ENCODE assay signal across 12 cellular contexts in genomic region chr14:68771631-68772030, GRCh38. TPM values are rescaled to one million over a fixed set of nuclear protein-coding genes. Genes with fewer than 3 reads are reported as not detected.
DNase-seq lines count a peak whose midpoint lies in the region; ATAC-seq and TF ChIP-seq lines count a peak whose summit lies in the region.
"Had no signal": no experiment of that assay in that cellular context is flagged by ENCODE, and none has a peak within 500 bp of the region (broad histone marks: within the 10 kb centered on the region; RNA-seq: fewer than 3 reads in every experiment).

No MANE protein-coding gene starts in this region.

- ATAC-seq in left cardiac atrium (peak; percentile 61 to 73), gastrocnemius medialis (no peak), GM18873 (IDR thresholded peaks at IDR 0.05; ENCODE audit: low FRiP score, unreplicated experiment) (no peak), GM19395 (IDR thresholded peaks at IDR 0.05; ENCODE audit: unreplicated experiment) (no peak), GM18870 (IDR thresholded peaks at IDR 0.05; ENCODE audit: unreplicated experiment) (no peak)

- in situ Hi-C loops in KBM-7 (cut with MboI; ENCODE audit: low pct_unique_long_range_greater_than_20kb, low sequenced_read_pairs) (no loop called here), gastrocnemius medialis (cut with MboI; ENCODE audit: low sequenced_read_pairs in 4 of 4) (no loop called here)

- DNase-seq in KBM-7, result peak; percentile 67
- no peak for DNase-seq in activated T-helper 2 cell treated with anti-CD3 and anti-CD28 coated beads, Interferon-gamma antibody, Interleukin-2, Interleukin-4, amounts not matched to agents 10 μg/mL and 5 μg/mL and 100 μg/mL, durations not matched to agents 14 hours and 24 hours and 36 hours (ENCODE audit: low spot score)
- DNase-seq in left cardiac atrium, result peak; percentile 65
- DNase-seq in gastrocnemius medialis, result peak in 1 of 2 donors; percentile 23
- DNase-seq in GM19238 (ENCODE audit: insufficient read length, low spot score), result no peak
- DNase-seq: small intestine had no signal

- H3K36me3 Mint-ChIP-seq in activated T-helper 2 cell treated with anti-CD3 and anti-CD28 coated beads, Interferon-gamma antibody, Interleukin-2, Interleukin-4, amounts not matched to agents 10 μg/mL and 5 μg/mL and 100 μg/mL, durations not matched to agents 14 hours and 24 hours and 36 hours (ENCODE audit: low read depth), result peaks cover 12% of the 10 kb centered on the region

- peak overlapping the region; percentile 41 to 75 (median 68) for H3K27ac ChIP-seq in gastrocnemius medialis
- H3K27ac ChIP-seq: epithelial cell of prostate had no signal

- peaks cover 23% of the 10 kb centered on the region for H3K4me1 Mint-ChIP-seq in activated T-helper 2 cell treated with anti-CD3 and anti-CD28 coated beads, Interferon-gamma antibody, Interleukin-2, Interleukin-4, amounts not matched to agents 10 μg/mL and 5 μg/mL and 100 μg/mL, durations not matched to agents 14 hours and 24 hours and 36 hours (ENCODE audit: low read depth)

- H3K4me3 Mint-ChIP-seq in activated T-helper 2 cell treated with anti-CD3 and anti-CD28 coated beads, Interferon-gamma antibody, Interleukin-2, Interleukin-4, amounts not matched to agents 10 μg/mL and 5 μg/mL and 100 μg/mL, durations not matched to agents 14 hours and 24 hours and 36 hours (ENCODE audit: low read depth), result no peak overlapping the region
- H3K4me3 Mint-ChIP-seq: memory B cell had no signal

- peaks cover 9% of the 10 kb centered on the region for H3K9me3 Mint-ChIP-seq in activated T-helper 2 cell treated with anti-CD3 and anti-CD28 coated beads, Interferon-gamma antibody, Interleukin-2, Interleukin-4, amounts not matched to agents 10 μg/mL and 5 μg/mL and 100 μg/mL, durations not matched to agents 14 hours and 24 hours and 36 hours

- no peak for TF ChIP-seq POLR2A in gastrocnemius medialis (IDR thresholded peaks at IDR 0.05)

- intact Hi-C loops in activated T-helper 2 cell treated with anti-CD3 and anti-CD28 coated beads, Interferon-gamma antibody, Interleukin-2, Interleukin-4, amounts not matched to agents 10 μg/mL and 5 μg/mL and 100 μg/mL, durations not matched to agents 14 hours and 24 hours and 36 hours (cut with micrococcal nuclease), result no loop called here
- intact Hi-C loops in left cardiac atrium (cut with DNase I) (no loop called here), gastrocnemius medialis (cut with DNase I; ENCODE audit: low total_unique reads) (no loop called here)

- H3K36me3 ChIP-seq in gastrocnemius medialis, result no peaks in the 10 kb centered on the region
- H3K36me3 ChIP-seq: HAP-1 had no signal

- no peaks in the 10 kb centered on the region for H3K9me3 ChIP-seq in gastrocnemius medialis
- H3K9me3 ChIP-seq: HAP-1 had no signal

- no peaks in the 10 kb centered on the region for H3K27me3 ChIP-seq in gastrocnemius medialis

- H3K27ac Mint-ChIP-seq in activated T-helper 2 cell treated with anti-CD3 and anti-CD28 coated beads, Interferon-gamma antibody, Interleukin-2, Interleukin-4, amounts not matched to agents 10 μg/mL and 5 μg/mL and 100 μg/mL, durations not matched to agents 14 hours and 24 hours and 36 hours, result peak overlapping the region; percentile 68

- no peaks in the 10 kb centered on the region for H3K27me3 Mint-ChIP-seq in activated T-helper 2 cell treated with anti-CD3 and anti-CD28 coated beads, Interferon-gamma antibody, Interleukin-2, Interleukin-4, amounts not matched to agents 10 μg/mL and 5 μg/mL and 100 μg/mL, durations not matched to agents 14 hours and 24 hours and 36 hours (ENCODE audit: low read depth)
- H3K27me3 Mint-ChIP-seq: memory B cell had no signal

- peaks cover 3 to 12% of the 10 kb centered on the region in 2 donors for H3K4me1 ChIP-seq in gastrocnemius medialis
- H3K4me1 ChIP-seq: HAP-1 had no signal

- TF ChIP-seq CTCF in gastrocnemius medialis (IDR thresholded peaks at IDR 0.05 in 4 of 5, conservative IDR thresholded peaks at IDR 0.05 in 1 of 5), result no peak

- no peak overlapping the region for H3K4me3 ChIP-seq in gastrocnemius medialis
- H3K4me3 ChIP-seq: HAP-1 had no signal

RNA-seq across cellular contexts. Expression of gene ZFP36L1, which starts 21.2 kb away (rescaled TPM):
- total RNA-seq in activated T-helper 2 cell treated with anti-CD3 and anti-CD28 coated beads, Interferon-gamma antibody, Interleukin-2, Interleukin-4, amounts not matched to agents 10 μg/mL and 5 μg/mL and 100 μg/mL, durations not matched to agents 14 hours and 24 hours and 36 hours, result 70.0 and 73.4 TPM in 2 replicates
- 100 to 1,000 TPM in 1 of 2 donors, 10 to 100 TPM in 1; 89.6 to 105 TPM for total RNA-seq in left cardiac atrium
- 100 to 1,000 TPM in 3 of 4 donors, 10 to 100 TPM in 1; 60.2 to 196 (median 125) TPM for total RNA-seq in gastrocnemius medialis

Comparison
In these comparisons a context has a peak if more than half of its experiments do, and no peak if none do; other contexts are left out.
1. DNase-seq: peak in KBM-7 (single experiment) and left cardiac atrium (single experiment); none in activated T-helper 2 cell treated with anti-CD3 and anti-CD28 coated beads, Interferon-gamma antibody, Interleukin-2, Interleukin-4, amounts not matched to agents 10 μg/mL and 5 μg/mL and 100 μg/mL, durations not matched to agents 14 hours and 24 hours and 36 hours (single experiment) and GM19238 (single experiment).
2. ATAC-seq: peak in left cardiac atrium (2 of 2); none in gastrocnemius medialis (0 of 2), GM18873 (single experiment), GM19395 (single experiment) and GM18870 (single experiment).